8 cellular contexts compared by ENCODE assay signal in the genomic region with DNA sequence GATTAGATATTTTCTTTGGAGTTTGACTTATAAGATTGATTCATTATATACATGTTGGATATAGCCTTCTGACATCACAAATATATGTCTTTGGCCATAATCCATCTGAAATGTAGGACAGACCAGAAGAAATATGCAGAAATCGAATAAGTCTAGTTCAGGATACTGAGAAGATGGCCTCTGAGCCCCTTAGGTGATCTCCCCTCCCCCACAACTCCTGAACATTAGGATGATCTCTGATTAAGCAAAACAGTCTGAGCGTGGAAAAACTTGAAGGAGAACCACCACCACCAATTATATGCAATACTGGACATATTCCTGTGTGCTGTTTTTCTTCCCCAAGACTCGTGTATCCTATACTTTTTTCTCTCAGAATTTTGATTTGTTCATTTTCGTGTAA. TPM values are rescaled to one million over a fixed set of nuclear protein-coding genes. Genes with fewer than 3 reads are reported as not detected.
DNase-seq lines count a peak whose midpoint lies in the region; ATAC-seq and TF ChIP-seq lines count a peak whose summit lies in the region.

No MANE protein-coding gene starts in this region.

- H3K79me2 ChIP-seq in ACC112 (ENCODE audit: control insufficient read depth, insufficient read depth, low read length, unreplicated experiment): peaks cover 85% of the 10 kb centered on the region

- H3K4me3 Mint-ChIP-seq in activated naive CD8-positive, alpha-beta T cell treated with anti-CD3 and anti-CD28 coated beads, Interleukin-2, amount 10 ng/mL, durations not matched to agents 7 days and 5 days: peak overlapping the region; percentile 98

- H3K27ac ChIP-seq in ACC112 (ENCODE audit: low read depth, low read length) (peak overlapping the region; percentile 34), lower lobe of right lung (no peak overlapping the region)

- no peak for ATAC-seq in activated naive CD8-positive, alpha-beta T cell treated with anti-CD3 and anti-CD28 coated beads, Interleukin-2, amount 10 ng/mL, durations not matched to agents 7 days and 5 days (ENCODE audit: low read depth)
- ATAC-seq in lower lobe of right lung (no peak), GM19023 (IDR thresholded peaks at IDR 0.05; ENCODE audit: unreplicated experiment) (no peak), GM21367 (IDR thresholded peaks at IDR 0.05; ENCODE audit: unreplicated experiment) (no peak)

- POLR2A ChIA-PET in activated naive CD8-positive, alpha-beta T cell treated with anti-CD3 and anti-CD28 coated beads, Interleukin-2, amount 10 ng/mL, durations not matched to agents 7 days and 5 days (lab: Charles Lee): no interaction called here

- no peak overlapping the region for H2AFZ ChIP-seq in ACC112 (ENCODE audit: low read length, unreplicated experiment)

- peaks cover 41% of the 10 kb centered on the region for H3K4me1 ChIP-seq in ACC112 (ENCODE audit: control insufficient read depth, insufficient read depth, low read length, unreplicated experiment)
- peaks cover 70% of the 10 kb centered on the region for H3K4me1 ChIP-seq in lower lobe of right lung

- no peaks in the 10 kb centered on the region for H3K9me3 ChIP-seq in lower lobe of right lung

- H3K4me3 ChIP-seq in ACC112 (ENCODE audit: low read depth, low read length) (peak overlapping the region; percentile 96), H7 (ENCODE audit: insufficient read depth, low read depth, low read length) (no peak overlapping the region), lower lobe of right lung (peak overlapping the region; percentile 89)

- DNase-seq in H7 (peak; percentile 21), lower lobe of right lung (no peak), ecto neural progenitor cell (ENCODE audit: low spot score) (no peak), GOT3 (lab: John Stamatoyannopoulos, UW) (no peak)
- DNase-seq in activated naive CD8-positive, alpha-beta T cell treated with anti-CD3 and anti-CD28 coated beads, Interleukin-2, amount 10 ng/mL, durations not matched to agents 7 days and 5 days: no peak

- no peaks in the 10 kb centered on the region for H3K27me3 ChIP-seq in ACC112 (ENCODE audit: insufficient read depth, low read length)
- no peaks in the 10 kb centered on the region for H3K27me3 ChIP-seq in H7 (ENCODE audit: control insufficient read depth, insufficient read depth, low read length)
- no peaks in the 10 kb centered on the region for H3K27me3 ChIP-seq in lower lobe of right lung (ENCODE audit: low read depth)

- peaks cover 43% of the 10 kb centered on the region for H3K4me1 Mint-ChIP-seq in activated naive CD8-positive, alpha-beta T cell treated with anti-CD3 and anti-CD28 coated beads, Interleukin-2, amount 10 ng/mL, durations not matched to agents 7 days and 5 days

- intact Hi-C loops in lower lobe of right lung (cut with DNase I): no loop called here

- H3K27ac Mint-ChIP-seq in activated naive CD8-positive, alpha-beta T cell treated with anti-CD3 and anti-CD28 coated beads, Interleukin-2, amount 10 ng/mL, durations not matched to agents 7 days and 5 days: no peak overlapping the region

- peaks cover 15% of the 10 kb centered on the region for H3K36me3 Mint-ChIP-seq in activated naive CD8-positive, alpha-beta T cell treated with anti-CD3 and anti-CD28 coated beads, Interleukin-2, amount 10 ng/mL, durations not matched to agents 7 days and 5 days

- no peaks in the 10 kb centered on the region for H3K9me3 Mint-ChIP-seq in activated naive CD8-positive, alpha-beta T cell treated with anti-CD3 and anti-CD28 coated beads, Interleukin-2, amount 10 ng/mL, durations not matched to agents 7 days and 5 days

- no peaks in the 10 kb centered on the region for H3K36me3 ChIP-seq in ACC112 (ENCODE audit: insufficient read depth, low read length)
- no peaks in the 10 kb centered on the region for H3K36me3 ChIP-seq in H7 (replicated peaks; ENCODE audit: control insufficient read depth, insufficient read depth, low read length)
- H3K36me3 ChIP-seq in lower lobe of right lung: no peaks in the 10 kb centered on the region

- no peak for TF ChIP-seq CTCF in lower lobe of right lung (IDR thresholded peaks at IDR 0.05)

- H3K27me3 Mint-ChIP-seq in activated naive CD8-positive, alpha-beta T cell treated with anti-CD3 and anti-CD28 coated beads, Interleukin-2, amount 10 ng/mL, durations not matched to agents 7 days and 5 days: no peaks in the 10 kb centered on the region

RNA-seq across cellular contexts. Expression of a gene that starts 3.2 kb away (rescaled TPM):
- 99.8 and 139 TPM in 2 replicates for total RNA-seq in H7 (2014; rRNA removed; shearing (Covaris generic))
- total RNA-seq in activated naive CD8-positive, alpha-beta T cell treated with anti-CD3 and anti-CD28 coated beads, Interleukin-2, amount 10 ng/mL, durations not matched to agents 7 days and 5 days: 100 to 1,000 TPM; 146 to 149 TPM
- 116 TPM for total RNA-seq in lower lobe of right lung

RNA-seq across cellular contexts. Expression of a gene that starts 37.8 kb away (rescaled TPM):
- 17.4 and 22.1 TPM in 2 replicates for total RNA-seq in H7 (2014; rRNA removed; shearing (Covaris generic))
- total RNA-seq in activated naive CD8-positive, alpha-beta T cell treated with anti-CD3 and anti-CD28 coated beads, Interleukin-2, amount 10 ng/mL, durations not matched to agents 7 days and 5 days: 10 to 100 TPM; 46.6 to 49.9 TPM
- total RNA-seq in lower lobe of right lung: 29.2 TPM
